13 cellular contexts compared by ENCODE assay signal in the genomic region with DNA sequence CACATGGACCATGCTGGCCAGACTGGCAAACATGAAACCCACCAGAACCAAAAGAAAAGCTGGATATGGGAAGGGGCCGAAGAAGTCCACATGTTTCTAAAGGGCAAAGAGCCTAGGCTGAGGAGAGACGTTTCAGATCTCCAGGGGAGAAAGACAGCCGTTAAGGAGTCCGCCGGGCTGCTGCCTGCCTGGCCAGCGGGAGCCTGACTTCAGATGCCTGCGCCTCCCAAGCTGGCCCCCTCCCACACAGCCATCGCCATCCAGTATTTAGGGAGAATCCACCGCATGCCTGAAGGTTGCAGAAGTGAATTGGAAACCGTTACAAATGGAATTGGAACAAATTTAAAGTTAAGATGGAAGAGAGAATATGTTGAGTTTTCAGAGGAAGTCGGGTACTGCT. TPM values are rescaled to one million over a fixed set of nuclear protein-coding genes. Genes with fewer than 3 reads are reported as not detected.
DNase-seq lines count a peak whose midpoint lies in the region; ATAC-seq and TF ChIP-seq lines count a peak whose summit lies in the region.
"Had no signal": no experiment of that assay in that cellular context is flagged by ENCODE, and none has a peak within 500 bp of the region (broad histone marks: within the 10 kb centered on the region; RNA-seq: fewer than 3 reads in every experiment).

No MANE protein-coding gene starts in this region.

- no peak for ATAC-seq in activated naive CD8-positive, alpha-beta T cell treated with anti-CD3 and anti-CD28 coated beads, Interleukin-2, amount 50 U/mL, for 24 hours

- peak overlapping the region; percentile 65 for H3K27ac Mint-ChIP-seq in activated naive CD4-positive, alpha-beta T cell treated with anti-CD3 and anti-CD28 coated beads, Interleukin-2, amount 50 U/mL, for 24 hours
- H3K27ac Mint-ChIP-seq in activated naive CD8-positive, alpha-beta T cell treated with anti-CD3 and anti-CD28 coated beads, Interleukin-2, amount 50 U/mL, for 24 hours = no peak overlapping the region
- peak overlapping the region; percentile 37 for H3K27ac Mint-ChIP-seq in type B pancreatic cell

- H3K9me3 Mint-ChIP-seq in activated naive CD4-positive, alpha-beta T cell treated with anti-CD3 and anti-CD28 coated beads, Interleukin-2, amount 50 U/mL, for 24 hours = no peaks in the 10 kb centered on the region
- no peaks in the 10 kb centered on the region for H3K9me3 Mint-ChIP-seq in activated naive CD8-positive, alpha-beta T cell treated with anti-CD3 and anti-CD28 coated beads, Interleukin-2, amount 50 U/mL, for 24 hours
- peaks cover 5% of the 10 kb centered on the region for H3K9me3 Mint-ChIP-seq in type B pancreatic cell

- H3K27me3 Mint-ChIP-seq in activated naive CD4-positive, alpha-beta T cell treated with anti-CD3 and anti-CD28 coated beads, Interleukin-2, amount 50 U/mL, for 24 hours = no peaks in the 10 kb centered on the region
- H3K27me3 Mint-ChIP-seq in activated naive CD8-positive, alpha-beta T cell treated with anti-CD3 and anti-CD28 coated beads, Interleukin-2, amount 50 U/mL, for 24 hours = peaks cover 3% of the 10 kb centered on the region
- peaks cover 3% of the 10 kb centered on the region for H3K27me3 Mint-ChIP-seq in type B pancreatic cell

- no peaks in the 10 kb centered on the region for H3K9me3 ChIP-seq in esophagus squamous epithelium
- H3K9me3 ChIP-seq: SJCRH30 had no signal

- H3K4me3 ChIP-seq in esophagus squamous epithelium = peak overlapping the region in 1 of 4 donors; percentile 6
- H3K4me3 ChIP-seq: SJCRH30 had no signal

- peaks cover 4% of the 10 kb centered on the region for H3K36me3 Mint-ChIP-seq in activated naive CD4-positive, alpha-beta T cell treated with anti-CD3 and anti-CD28 coated beads, Interleukin-2, amount 50 U/mL, for 24 hours
- H3K36me3 Mint-ChIP-seq in activated naive CD8-positive, alpha-beta T cell treated with anti-CD3 and anti-CD28 coated beads, Interleukin-2, amount 50 U/mL, for 24 hours (ENCODE audit: low read depth) = peaks cover 20% of the 10 kb centered on the region
- H3K36me3 Mint-ChIP-seq in type B pancreatic cell = peaks cover 17% of the 10 kb centered on the region

- no peaks in the 10 kb centered on the region for H3K36me3 ChIP-seq in esophagus squamous epithelium

- H3K4me1 ChIP-seq in esophagus squamous epithelium = peaks cover 14 to 48% (median 17%) of the 10 kb centered on the region in 3 donors
- H3K4me1 ChIP-seq: SJCRH30 had no signal

- DNase-seq in activated naive CD4-positive, alpha-beta T cell (lab: John Stamatoyannopoulos, UW) = no peak
- no peak for DNase-seq in activated naive CD8-positive, alpha-beta T cell treated with anti-CD3 and anti-CD28 coated beads, Interleukin-2, amount 50 U/mL, for 24 hours
- DNase-seq in iPS-NIHi11 (ENCODE audit: low spot score) (peak; percentile 13), type B pancreatic cell (ENCODE audit: extremely low spot score, unreplicated experiment) (no peak), GDM1 (lab: John Stamatoyannopoulos, UW) (no peak), esophagus squamous epithelium (lab: John Stamatoyannopoulos, UW) (no peak), KG1 (lab: John Stamatoyannopoulos, UW) (no peak)
- DNase-seq: ACHN; activated CD4-positive, CD25-positive, alpha-beta regulatory T cell; central memory CD4-positive, alpha-beta T cell; NCI-H187; SJCRH30 had no signal

- H3K4me1 Mint-ChIP-seq in activated naive CD4-positive, alpha-beta T cell treated with anti-CD3 and anti-CD28 coated beads, Interleukin-2, amount 50 U/mL, for 24 hours = peaks cover 48% of the 10 kb centered on the region
- H3K4me1 Mint-ChIP-seq in activated naive CD8-positive, alpha-beta T cell treated with anti-CD3 and anti-CD28 coated beads, Interleukin-2, amount 50 U/mL, for 24 hours = peaks cover 38% of the 10 kb centered on the region
- peaks cover 30% of the 10 kb centered on the region for H3K4me1 Mint-ChIP-seq in type B pancreatic cell (ENCODE audit: unreplicated experiment)

- H3K4me3 Mint-ChIP-seq in activated naive CD4-positive, alpha-beta T cell treated with anti-CD3 and anti-CD28 coated beads, Interleukin-2, amount 50 U/mL, for 24 hours = peak overlapping the region; percentile 89
- peak overlapping the region; percentile 81 for H3K4me3 Mint-ChIP-seq in activated naive CD8-positive, alpha-beta T cell treated with anti-CD3 and anti-CD28 coated beads, Interleukin-2, amount 50 U/mL, for 24 hours
- peak overlapping the region; percentile 91 for H3K4me3 Mint-ChIP-seq in type B pancreatic cell

- no peak overlapping the region for H3K27ac ChIP-seq in esophagus squamous epithelium
- H3K27ac ChIP-seq: SJCRH30 had no signal

- intact Hi-C loops in esophagus squamous epithelium (cut with DNase I) = no loop called here

- WGBS in esophagus squamous epithelium, 2 donors = 65 to 72% methylated on average over 3 to 11 of the region's 11 CpGs

- TF ChIP-seq POLR2A in esophagus squamous epithelium (IDR thresholded peaks at IDR 0.05) = no peak

- no peak for TF ChIP-seq CTCF in type B pancreatic cell (conservative IDR thresholded peaks at IDR 0.05)
- TF ChIP-seq CTCF in esophagus squamous epithelium (IDR thresholded peaks at IDR 0.05) = no peak

- H3K27me3 ChIP-seq in esophagus squamous epithelium = no peaks in the 10 kb centered on the region
- H3K27me3 ChIP-seq: SJCRH30 had no signal

RNA-seq across cellular contexts. Expression of a gene that starts 2.9 kb away (rescaled TPM):
- total RNA-seq in type B pancreatic cell (ENCODE audit: low replicate concordance) (41.3 and 91.6 TPM in 2 replicates), esophagus squamous epithelium (10 to 100 TPM; 17.5 to 24.2 (median 21.8) TPM)
